ENCODE assay signal across 8 cellular contexts in the genomic region with DNA sequence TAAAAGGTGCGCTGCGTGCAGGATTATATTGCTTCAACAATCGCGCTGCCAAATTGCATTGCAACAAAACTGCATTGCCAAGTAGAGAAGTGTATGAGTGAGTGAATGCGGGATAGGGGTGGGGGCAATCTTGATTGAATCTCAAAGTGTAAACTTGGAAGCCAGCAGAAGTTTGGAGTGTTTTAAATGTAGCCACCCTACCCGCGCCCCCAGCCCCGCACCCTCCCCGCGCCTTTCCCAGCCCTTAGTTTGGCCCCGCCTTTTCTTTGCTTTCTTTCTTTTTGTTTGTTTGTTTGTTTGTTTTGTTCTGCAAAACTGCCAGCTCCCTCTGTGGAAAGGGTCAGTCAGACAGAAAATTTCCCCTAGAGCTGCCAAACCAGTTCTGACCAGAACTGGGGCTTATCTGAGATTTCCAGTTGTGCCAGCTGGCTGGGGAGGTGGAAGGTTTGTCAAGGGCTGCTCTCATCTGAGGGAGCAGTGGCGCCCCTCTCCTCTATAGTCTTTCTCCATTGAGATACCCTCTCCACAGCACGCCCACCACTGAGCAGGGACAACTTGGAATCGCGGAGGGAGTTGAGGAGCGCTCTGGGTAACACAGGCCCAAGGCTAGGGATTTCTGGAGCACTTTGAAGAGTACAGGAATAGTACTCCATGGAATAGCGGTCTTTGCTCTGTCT. TPM values are rescaled to one million over a fixed set of nuclear protein-coding genes. Genes with fewer than 3 reads are reported as not detected.
DNase-seq lines count a peak whose midpoint lies in the region; ATAC-seq and TF ChIP-seq lines count a peak whose summit lies in the region.

No MANE protein-coding gene starts in this region.

- H3K9me3 Mint-ChIP-seq in effector memory CD8-positive, alpha-beta T cell, result peaks cover 0 to 2% of the 10 kb centered on the region in 2 donors
- no peaks in the 10 kb centered on the region for H3K9me3 Mint-ChIP-seq in natural killer cell treated with Interleukin-12 subunit alpha and Interleukin-12 subunit beta and Interleukin-15 and Interleukin-18, amount 100 ng/mL, for 72 hours

- no peak overlapping the region for H3K27ac Mint-ChIP-seq in effector memory CD8-positive, alpha-beta T cell
- H3K27ac Mint-ChIP-seq in natural killer cell treated with Interleukin-12 subunit alpha and Interleukin-12 subunit beta and Interleukin-15 and Interleukin-18, amount 100 ng/mL, for 72 hours, result no peak overlapping the region

- no peak for ATAC-seq in effector memory CD8-positive, alpha-beta T cell (replicated peaks)
- no peak for ATAC-seq in natural killer cell treated with Interleukin-12 subunit alpha and Interleukin-12 subunit beta and Interleukin-15 and Interleukin-18, amount 100 ng/mL, for 72 hours
- ATAC-seq in GM18861 (IDR thresholded peaks at IDR 0.05; ENCODE audit: unreplicated experiment), result no peak

- H3K27ac ChIP-seq in C4-2B, result peak overlapping the region; percentile 3; the same call in 1 of the 2 replicates

- no peaks in the 10 kb centered on the region for H3K36me3 Mint-ChIP-seq in effector memory CD8-positive, alpha-beta T cell (ENCODE audit: insufficient read depth)
- peaks cover 5% of the 10 kb centered on the region for H3K36me3 Mint-ChIP-seq in natural killer cell treated with Interleukin-12 subunit alpha and Interleukin-12 subunit beta and Interleukin-15 and Interleukin-18, amount 100 ng/mL, for 72 hours

- H3K4me3 Mint-ChIP-seq in effector memory CD8-positive, alpha-beta T cell, result peak overlapping the region; percentile 64 to 70
- peak overlapping the region; percentile 77 for H3K4me3 Mint-ChIP-seq in natural killer cell treated with Interleukin-12 subunit alpha and Interleukin-12 subunit beta and Interleukin-15 and Interleukin-18, amount 100 ng/mL, for 72 hours

- peaks cover 8% of the 10 kb centered on the region in 2 donors for H3K4me1 Mint-ChIP-seq in effector memory CD8-positive, alpha-beta T cell (ENCODE audit: low read depth in 2 of 2)
- H3K4me1 Mint-ChIP-seq in natural killer cell treated with Interleukin-12 subunit alpha and Interleukin-12 subunit beta and Interleukin-15 and Interleukin-18, amount 100 ng/mL, for 72 hours (ENCODE audit: low read depth in 2 of 2), result peaks cover 11 to 12% of the 10 kb centered on the region in 2 donors

- no peak for TF ChIP-seq CTCF in C4-2B (conservative IDR thresholded peaks at IDR 0.05)

- peak; percentile 20 for DNase-seq in NCI-H146 treated with DMSO at 0.1 percent for 48 hours (lab: John Stamatoyannopoulos, UW; ENCODE audit: unreplicated experiment)
- DNase-seq in effector memory CD8-positive, alpha-beta T cell, result no peak
- DNase-seq in natural killer cell treated with Interleukin-12 subunit alpha and Interleukin-12 subunit beta and Interleukin-15 and Interleukin-18, amount 100 ng/mL, for 72 hours (ENCODE audit: low spot score), result no peak
- no peak for DNase-seq in NCI-H187 (lab: John Stamatoyannopoulos, UW)
- DNase-seq in foreskin melanocyte, result no peak
- DNase-seq in GDM1 (lab: John Stamatoyannopoulos, UW), result no peak

- H3K27me3 Mint-ChIP-seq in effector memory CD8-positive, alpha-beta T cell, result peaks cover 35 to 44% of the 10 kb centered on the region in 2 donors
- peaks cover 8 to 22% of the 10 kb centered on the region in 2 donors for H3K27me3 Mint-ChIP-seq in natural killer cell treated with Interleukin-12 subunit alpha and Interleukin-12 subunit beta and Interleukin-15 and Interleukin-18, amount 100 ng/mL, for 72 hours

RNA-seq across cellular contexts. Expression of gene BEND5, which starts 0.7 kb away (rescaled TPM):
- 1 to 10 TPM in 1 of 2 donors, under 1 TPM in 1; 0.95 to 3.7 TPM for total RNA-seq in natural killer cell treated with Interleukin-12 subunit alpha and Interleukin-12 subunit beta and Interleukin-15 and Interleukin-18, amount 100 ng/mL, for 72 hours
